In genomic region chr10:102674566-102674965, GRCh38 we compare ENCODE assay signal across 1 cellular context.
TF ChIP-seq lines count a peak whose summit lies in the region.

No MANE protein-coding gene starts in this region.

TF ChIP-seq in GM23338, 12 proteins besides CTCF, POLR2A, EP300 and RAD21 (continued from another document):
- no peak for TF ChIP-seq ZNF462 (CRISPR knock-in tag; IDR thresholded peaks at IDR 0.05)
